ENCODE assay signal across 22 cellular contexts in the genomic region with DNA sequence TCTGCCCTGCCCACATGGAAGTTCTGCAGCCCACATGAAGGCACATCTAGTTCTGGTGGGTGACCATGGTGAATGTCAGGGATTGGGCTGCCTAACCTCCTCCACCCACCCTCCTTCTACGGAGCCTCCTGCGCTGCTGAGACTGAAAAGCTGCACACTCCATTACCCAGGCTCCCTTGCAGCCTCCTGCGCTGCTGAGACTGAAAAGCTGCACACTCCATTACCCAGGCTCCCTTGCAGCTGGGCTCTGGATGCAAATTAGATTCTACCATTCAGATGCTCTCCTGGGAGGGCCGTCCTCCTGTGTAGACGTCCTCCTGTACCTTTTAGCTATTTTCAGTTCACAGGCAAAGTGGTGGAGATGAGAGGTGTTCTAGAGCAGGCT.
"Had no signal": no experiment of that assay in that cellular context is flagged by ENCODE, and none has a peak within 500 bp of the region (broad histone marks: within the 10 kb centered on the region; RNA-seq: fewer than 3 reads in every experiment).

No MANE protein-coding gene starts in this region.

- H3K9ac ChIP-seq: parathyroid adenoma had no signal

- H2AFZ ChIP-seq: parathyroid adenoma had no signal

- H3K4me1 Mint-ChIP-seq: activated CD4-positive, alpha-beta T cell treated with anti-CD3 and anti-CD28 coated beads, Interleukin-2, amount 10 ng/mL, durations not matched to agents 7 days and 5 days; activated naive CD4-positive, alpha-beta T cell treated with anti-CD3 and anti-CD28 coated beads, Interleukin-2, amount 10 ng/mL, durations not matched to agents 7 days and 5 days; nephron; stimulated activated naive B cell treated with anti-CD40 and anti-IgM and Interleukin-4, amounts not matched to agents 10 μg/mL and 1 μg/mL and 100 μg/mL, for 72 hours had no signal

- H3K4me3 ChIP-seq: body of pancreas, left ventricle myocardium inferior, sigmoid colon, smooth muscle cell, transverse colon, vagina had no signal

- H3K27me3 ChIP-seq: body of pancreas, sigmoid colon, transverse colon, vagina had no signal

- DNase-seq: activated CD4-positive, alpha-beta T cell treated with anti-CD3 and anti-CD28 coated beads, Interleukin-2, amount 10 ng/mL, durations not matched to agents 7 days and 5 days; activated CD4-positive, CD25-positive, alpha-beta regulatory T cell treated with anti-CD3 and anti-CD28 coated beads, Interleukin-2, amount 50 U/mL, for 72 hours; activated CD8-positive, alpha-beta T cell treated with anti-CD3 and anti-CD28 coated beads for 36 hours; activated effector memory CD4-positive, alpha-beta T cell treated with anti-CD3 and anti-CD28 coated beads, Interleukin-2, amount 50 U/mL, for 16 hours; activated naive CD4-positive, alpha-beta T cell treated with anti-CD3 and anti-CD28 coated beads, Interleukin-2, amount 10 ng/mL, durations not matched to agents 7 days and 5 days; activated T-cell treated with anti-CD3 and anti-CD28 coated beads for 4 hours; body of pancreas; dermis blood vessel endothelial cell; effector memory CD4-positive, alpha-beta T cell; foreskin melanocyte; glutamatergic neuron; left ventricle myocardium inferior; sigmoid colon; stimulated activated CD4-positive, alpha-beta T cell treated with anti-CD3 and anti-CD28 coated beads, Interleukin-15, amount 100 ng/mL, for 24 hours; stimulated activated naive B cell treated with anti-CD40 and anti-IgM and Interleukin-4, amounts not matched to agents 10 μg/mL and 1 μg/mL and 100 μg/mL, for 72 hours; transverse colon had no signal

- H3K4me2 ChIP-seq: smooth muscle cell had no signal

- ATAC-seq: activated CD8-positive, alpha-beta memory T cell treated with anti-CD3 and anti-CD28 coated beads, Interleukin-2, amount 10 ng/mL, durations not matched to agents 7 days and 5 days; activated CD8-positive, alpha-beta T cell treated with anti-CD3 and anti-CD28 coated beads for 36 hours; body of pancreas; stimulated activated naive B cell treated with anti-CD40 and anti-IgM and Interleukin-4, amounts not matched to agents 10 μg/mL and 1 μg/mL and 100 μg/mL, for 72 hours had no signal

- H3K79me2 ChIP-seq: parathyroid adenoma had no signal

- H3K36me3 ChIP-seq: neutrophil, transverse colon, vagina had no signal

- H3K9me3 Mint-ChIP-seq: activated CD4-positive, alpha-beta T cell treated with anti-CD3 and anti-CD28 coated beads, Interleukin-2, amount 10 ng/mL, durations not matched to agents 7 days and 5 days; activated CD8-positive, alpha-beta T cell treated with anti-CD3 and anti-CD28 coated beads for 36 hours; activated naive CD4-positive, alpha-beta T cell treated with anti-CD3 and anti-CD28 coated beads, Interleukin-2, amount 10 ng/mL, durations not matched to agents 7 days and 5 days; nephron; stimulated activated naive B cell treated with anti-CD40 and anti-IgM and Interleukin-4, amounts not matched to agents 10 μg/mL and 1 μg/mL and 100 μg/mL, for 72 hours had no signal

- H3K4me1 ChIP-seq: body of pancreas, left ventricle myocardium inferior, parathyroid adenoma, sigmoid colon, transverse colon, vagina had no signal

- H3K27ac ChIP-seq: body of pancreas, left ventricle myocardium inferior, neutrophil, parathyroid adenoma, sigmoid colon, transverse colon, vagina had no signal

- H3K9me3 ChIP-seq: body of pancreas, left ventricle myocardium inferior, neutrophil, sigmoid colon, transverse colon, vagina had no signal

- H3K27me3 Mint-ChIP-seq: activated CD4-positive, alpha-beta T cell treated with anti-CD3 and anti-CD28 coated beads, Interleukin-2, amount 10 ng/mL, durations not matched to agents 7 days and 5 days; activated CD8-positive, alpha-beta memory T cell treated with anti-CD3 and anti-CD28 coated beads, Interleukin-2, amount 10 ng/mL, durations not matched to agents 7 days and 5 days; activated CD8-positive, alpha-beta T cell treated with anti-CD3 and anti-CD28 coated beads for 36 hours; activated naive CD4-positive, alpha-beta T cell treated with anti-CD3 and anti-CD28 coated beads, Interleukin-2, amount 10 ng/mL, durations not matched to agents 7 days and 5 days had no signal

- H3K4me3 Mint-ChIP-seq: activated CD4-positive, alpha-beta T cell treated with anti-CD3 and anti-CD28 coated beads, Interleukin-2, amount 10 ng/mL, durations not matched to agents 7 days and 5 days; activated CD8-positive, alpha-beta memory T cell treated with anti-CD3 and anti-CD28 coated beads, Interleukin-2, amount 10 ng/mL, durations not matched to agents 7 days and 5 days; activated CD8-positive, alpha-beta T cell treated with anti-CD3 and anti-CD28 coated beads for 36 hours; activated naive CD4-positive, alpha-beta T cell treated with anti-CD3 and anti-CD28 coated beads, Interleukin-2, amount 10 ng/mL, durations not matched to agents 7 days and 5 days; nephron; stimulated activated naive B cell treated with anti-CD40 and anti-IgM and Interleukin-4, amounts not matched to agents 10 μg/mL and 1 μg/mL and 100 μg/mL, for 72 hours had no signal

- H3K27ac Mint-ChIP-seq: activated CD4-positive, alpha-beta T cell treated with anti-CD3 and anti-CD28 coated beads, Interleukin-2, amount 10 ng/mL, durations not matched to agents 7 days and 5 days; activated CD8-positive, alpha-beta memory T cell treated with anti-CD3 and anti-CD28 coated beads, Interleukin-2, amount 10 ng/mL, durations not matched to agents 7 days and 5 days; activated CD8-positive, alpha-beta T cell treated with anti-CD3 and anti-CD28 coated beads for 36 hours; activated naive CD4-positive, alpha-beta T cell treated with anti-CD3 and anti-CD28 coated beads, Interleukin-2, amount 10 ng/mL, durations not matched to agents 7 days and 5 days; nephron; stimulated activated naive B cell treated with anti-CD40 and anti-IgM and Interleukin-4, amounts not matched to agents 10 μg/mL and 1 μg/mL and 100 μg/mL, for 72 hours had no signal
